Comparison of ENCODE assay signal across 9 cellular contexts in the genomic region with DNA sequence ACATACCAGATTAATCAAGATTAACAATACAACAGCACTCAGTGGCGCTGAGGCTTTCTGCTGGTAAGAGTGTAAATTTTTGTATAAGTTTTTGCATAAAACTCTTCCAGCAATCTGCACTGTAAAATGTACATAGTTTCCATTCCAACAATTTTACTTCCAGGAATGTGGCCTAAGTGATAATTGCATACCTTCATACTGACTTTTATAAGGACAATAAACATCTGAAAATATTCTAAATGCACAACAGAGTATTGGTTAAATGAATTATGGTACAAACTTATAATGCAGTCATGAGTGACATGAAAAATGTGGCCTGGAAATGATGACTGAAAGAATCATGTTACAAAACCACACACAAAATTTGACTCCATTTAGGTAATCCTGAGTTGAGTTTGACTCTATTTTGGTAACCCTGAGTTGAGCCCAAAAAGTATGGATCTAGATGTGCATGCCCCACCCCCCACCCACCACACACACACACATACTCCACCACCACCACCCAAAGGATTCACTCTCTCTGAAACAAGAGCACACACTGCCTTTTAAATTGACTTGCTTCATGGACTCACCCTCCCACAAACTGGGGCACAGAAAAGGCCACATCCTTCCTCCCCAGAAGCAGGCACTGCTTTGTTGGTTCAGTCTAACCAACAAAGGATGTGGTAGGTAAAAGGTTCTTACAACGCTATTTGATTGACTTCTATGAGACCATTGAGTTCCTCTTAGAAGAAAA.
DNase-seq lines count a peak whose midpoint lies in the region; ATAC-seq, FAIRE-seq and TF ChIP-seq lines count a peak whose summit lies in the region.
"Had no signal": no experiment of that assay in that cellular context is flagged by ENCODE, and none has a peak within 500 bp of the region (broad histone marks: within the 10 kb centered on the region; RNA-seq: fewer than 3 reads in every experiment).

No MANE protein-coding gene starts in this region.

- H3K36me3 ChIP-seq in mammary epithelial cell (ENCODE audit: insufficient read depth, low read length): no peaks in the 10 kb centered on the region
- peaks cover 0 to 30% of the 10 kb centered on the region in 2 donors for H3K36me3 ChIP-seq in left lung
- H3K36me3 ChIP-seq in kidney (ENCODE audit: control insufficient read depth in 1 of 2, insufficient read depth in 2 of 2, low read length in 2 of 2): no peaks in the 10 kb centered on the region

- H3K4me3 Mint-ChIP-seq in T-helper 17 cell: peak overlapping the region; percentile 57

- in situ Hi-C loops in mammary epithelial cell (cut with MboI; ENCODE audit: low sequenced_read_pairs in 2 of 2): no loop called here

- peaks cover 28% of the 10 kb centered on the region for H3K4me1 ChIP-seq in mammary epithelial cell (ENCODE audit: insufficient read depth, low read length)
- peaks cover 6 to 10% of the 10 kb centered on the region in 2 donors for H3K4me1 ChIP-seq in left lung
- H3K4me1 ChIP-seq in kidney (ENCODE audit: control insufficient read depth in 1 of 2, insufficient read depth in 1 of 2, low read depth in 1 of 2, low read length in 2 of 2): peaks cover 4 to 10% of the 10 kb centered on the region in 2 donors

- 60% methylated on average over 2 of the region's 2 CpGs for WGBS in mammary epithelial cell (ENCODE audit: low coverage, missing lambda C conversion rate)

- peak; percentile 46 for DNase-seq in GM18507 (ENCODE audit: extremely low spot score, insufficient read length, low read depth)
- DNase-seq in T-helper 17 cell: peak; percentile 21 to 52 (median 48)
- no peak for DNase-seq in mammary epithelial cell
- peak; percentile 27 for DNase-seq in stimulated activated CD4-positive, alpha-beta T cell treated with anti-CD3 and anti-CD28 coated beads, Interleukin-4, amount 100 ng/mL, for 1 hour
- DNase-seq in left lung: no peak
- no peak for DNase-seq in kidney
- DNase-seq in HT-29 (ENCODE audit: low spot score): no peak

- no peak overlapping the region for H3K9ac ChIP-seq in mammary epithelial cell (ENCODE audit: insufficient read depth, low read length)
- H3K9ac ChIP-seq in kidney (ENCODE audit: low read length in 2 of 2): no peak overlapping the region

- H4K20me1 ChIP-seq in mammary epithelial cell (ENCODE audit: insufficient read depth, low read length): no peaks in the 10 kb centered on the region

- H3K27me3 ChIP-seq in mammary epithelial cell (ENCODE audit: insufficient read depth, low read length) (no peaks in the 10 kb centered on the region), left lung (no peaks in the 10 kb centered on the region)

- H3K4me2 ChIP-seq in mammary epithelial cell (ENCODE audit: insufficient read depth, low read depth, low read length): no peak overlapping the region

- H2AFZ ChIP-seq in mammary epithelial cell (ENCODE audit: low read depth, low read length): peak overlapping the region; percentile 33

- dilution Hi-C loops in mammary epithelial cell (cut with HindIII; ENCODE audit: low sequenced_read_pairs): no loop called here

- FAIRE-seq in GM18507 (lab: Jason Lieb, UNC) (peak; percentile 83), kidney (lab: Jason Lieb, UNC) (no peak)
- FAIRE-seq: bronchial epithelial cell had no signal

- BruUV-seq in mammary epithelial cell (replicated peaks; lab: Mats Ljungman, UMichigan): no TSS peak

- CTCF ChIA-PET in mammary epithelial cell (lab: Charles Lee; ENCODE audit: low non-redundant PET): no interaction called here

- H3K79me2 ChIP-seq in mammary epithelial cell (ENCODE audit: insufficient read depth, low read length): no peaks in the 10 kb centered on the region

- no peaks in the 10 kb centered on the region for H3K9me3 ChIP-seq in T-helper 17 cell (ENCODE audit: control insufficient read depth, low read length, poor library complexity, severe bottlenecking)
- no peaks in the 10 kb centered on the region for H3K9me3 ChIP-seq in mammary epithelial cell (replicated peaks; ENCODE audit: insufficient read depth, low read length)
- no peaks in the 10 kb centered on the region for H3K9me3 ChIP-seq in left lung
- H3K9me3 ChIP-seq in kidney (ENCODE audit: control insufficient read depth in 1 of 2, low read length in 2 of 2): no peaks in the 10 kb centered on the region

- peaks cover 47% of the 10 kb centered on the region for H3K4me1 Mint-ChIP-seq in T-helper 17 cell

- H3K36me3 Mint-ChIP-seq in T-helper 17 cell (ENCODE audit: low read depth): peaks cover 2% of the 10 kb centered on the region

- intact Hi-C loops in mammary epithelial cell (cut with micrococcal nuclease): no loop called here
- intact Hi-C loops in left lung (cut with DNase I): no loop called here
- intact Hi-C loops in kidney (cut with DNase I): no loop called here

- H3K27me3 Mint-ChIP-seq in T-helper 17 cell: no peaks in the 10 kb centered on the region

- H3K4me3 ChIP-seq in mammary epithelial cell (replicated peaks in 1 of 3; ENCODE audit: insufficient read depth in 1 of 3, low read depth in 2 of 3, low read length in 3 of 3) (no peak overlapping the region), left lung (no peak overlapping the region), kidney (ENCODE audit: low read length in 2 of 2) (no peak overlapping the region)

- peak; percentile 46 for ATAC-seq in HG03060 (IDR thresholded peaks at IDR 0.05; ENCODE audit: low read depth, unreplicated experiment)
- peak; percentile 98 for ATAC-seq in T-helper 17 cell
- ATAC-seq in left lung: no peak

- TF ChIP-seq CTCF in mammary epithelial cell (conservative IDR thresholded peaks at IDR 0.05 in 1 of 2, IDR thresholded peaks at IDR 0.05 in 1 of 2; ENCODE audit: extremely low read depth in 1 of 2, insufficient read depth in 1 of 2, low read depth in 1 of 2, low read length in 2 of 2): no peak
- no peak for TF ChIP-seq CTCF in left lung (IDR thresholded peaks at IDR 0.05)
- TF ChIP-seq CTCF in kidney (IDR thresholded peaks at IDR 0.05; ENCODE audit: borderline replicate concordance, extremely low read depth, insufficient read depth): no peak

- no peak overlapping the region for H3K27ac Mint-ChIP-seq in T-helper 17 cell

- H3K27ac ChIP-seq in mammary epithelial cell (ENCODE audit: insufficient read depth, low read depth, low read length) (no peak overlapping the region), left lung (peak overlapping the region in 1 of 2 donors; percentile 33), kidney (ENCODE audit: low read depth in 2 of 2, low read length in 2 of 2) (no peak overlapping the region)

Comparison
In these comparisons a context has a peak if more than half of its experiments do, and no peak if none do; other contexts are left out.
1. DNase-seq: peak in GM18507 (single experiment), T-helper 17 cell (3 of 3) and stimulated activated CD4-positive, alpha-beta T cell treated with anti-CD3 and anti-CD28 coated beads, Interleukin-4, amount 100 ng/mL, for 1 hour (single experiment); none in mammary epithelial cell (single experiment), left lung (0 of 2), kidney (single experiment) and HT-29 (single experiment).